In the genomic region with DNA sequence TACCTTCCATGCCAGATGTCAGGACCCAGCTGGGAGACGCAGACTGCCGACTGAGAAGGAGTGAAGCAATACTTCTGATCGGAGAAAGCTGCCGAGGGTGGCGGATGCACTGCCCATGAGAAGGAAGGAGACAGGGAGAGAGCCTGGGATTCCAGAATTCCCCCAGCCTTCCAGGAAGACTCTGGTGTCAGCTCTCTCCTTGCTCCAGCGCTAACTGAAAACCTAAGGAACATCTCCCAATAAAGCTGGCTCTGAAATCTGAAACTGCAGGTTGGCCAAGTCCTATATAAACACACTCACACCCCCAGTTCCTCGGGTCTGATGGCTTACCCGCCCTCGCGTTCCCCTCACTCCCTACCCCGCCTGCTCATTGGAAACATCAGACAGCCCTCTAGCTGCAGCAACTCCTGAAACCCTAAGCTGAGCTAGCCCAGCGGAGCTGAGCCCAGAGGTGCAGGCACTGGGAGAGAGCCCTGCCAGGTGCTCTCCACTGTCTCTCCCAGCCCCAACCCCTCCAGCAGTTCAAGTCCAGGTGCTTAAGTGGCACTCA, we compare ENCODE assay signal across 10 cellular contexts. TPM values are rescaled to one million over a fixed set of nuclear protein-coding genes. Genes with fewer than 3 reads are reported as not detected.
DNase-seq lines count a peak whose midpoint lies in the region; ATAC-seq, FAIRE-seq and TF ChIP-seq lines count a peak whose summit lies in the region.
"Had no signal": no experiment of that assay in that cellular context is flagged by ENCODE, and none has a peak within 500 bp of the region (broad histone marks: within the 10 kb centered on the region; RNA-seq: fewer than 3 reads in every experiment).

No MANE protein-coding gene starts in this region.

- H3K4me2 ChIP-seq in osteoblast (ENCODE audit: insufficient read depth, low read length), result peak overlapping the region; percentile 69

- peak overlapping the region; percentile 76 for H2AFZ ChIP-seq in osteoblast (ENCODE audit: low read length)

- in situ Hi-C loops in ACHN (cut with HindIII; ENCODE audit: low pct_ligation_motif_present, low pct_unique_long_range_greater_than_20kb, low sequenced_read_pairs), result no loop called here

- peak; percentile 18 for TF ChIP-seq CTCF in D721Med (IDR thresholded peaks at IDR 0.05; ENCODE audit: insufficient read depth, missing control alignments)
- TF ChIP-seq CTCF in fibroblast of mammary gland (conservative IDR thresholded peaks at IDR 0.05; ENCODE audit: control insufficient read depth, insufficient read depth, low read depth, low read length), result peak; percentile 7
- TF ChIP-seq CTCF in osteoblast (IDR thresholded peaks at IDR 0.05; ENCODE audit: extremely low read depth, low read depth, low read length), result no peak

- no peak for DNase-seq in D721Med (ENCODE audit: insufficient read length, low spot score)
- DNase-seq in NCI-H2171 (lab: John Stamatoyannopoulos, UW), result peak; percentile 55
- peak; percentile 37 for DNase-seq in fibroblast of mammary gland (ENCODE audit: low read depth)
- DNase-seq in osteoblast (ENCODE audit: insufficient read length, low spot score, missing footprints), result no peak
- no peak for DNase-seq in ACHN
- no peak for DNase-seq in NAMALWA (ENCODE audit: low spot score)
- no peak for DNase-seq in activated naive CD8-positive, alpha-beta T cell treated with anti-CD3 and anti-CD28 coated beads, Interleukin-2, amount 50 U/mL, for 24 hours
- no peak for DNase-seq in C1 segment of cervical spinal cord (lab: John Stamatoyannopoulos, UW)

- no peaks in the 10 kb centered on the region for H3K9me3 ChIP-seq in osteoblast (ENCODE audit: low read depth, low read length)

- no peak overlapping the region for H3K27ac Mint-ChIP-seq in activated naive CD8-positive, alpha-beta T cell treated with anti-CD3 and anti-CD28 coated beads, Interleukin-2, amount 50 U/mL, for 24 hours
- H3K27ac Mint-ChIP-seq: T-helper 1 cell treated with Interleukin-12 subunit alpha and Interleukin-12 subunit beta and Interleukin-4 antibody, amounts not matched to agents 30 μg/mL and 1 μg/mL, for 36 hours had no signal

- H3K4me3 ChIP-seq in fibroblast of mammary gland (ENCODE audit: control insufficient read depth, low read depth, low read length) (no peak overlapping the region), osteoblast (ENCODE audit: insufficient read depth, low read length) (peak overlapping the region; percentile 53)

- H3K9me3 Mint-ChIP-seq in activated naive CD8-positive, alpha-beta T cell treated with anti-CD3 and anti-CD28 coated beads, Interleukin-2, amount 50 U/mL, for 24 hours, result no peaks in the 10 kb centered on the region
- H3K9me3 Mint-ChIP-seq: T-helper 1 cell treated with Interleukin-12 subunit alpha and Interleukin-12 subunit beta and Interleukin-4 antibody, amounts not matched to agents 30 μg/mL and 1 μg/mL, for 36 hours had no signal

- no peaks in the 10 kb centered on the region for H3K4me1 ChIP-seq in osteoblast (ENCODE audit: insufficient read depth, low read length)

- no peaks in the 10 kb centered on the region for H3K79me2 ChIP-seq in osteoblast (ENCODE audit: insufficient read depth, low read length)

- no peak overlapping the region for H3K27ac ChIP-seq in osteoblast (ENCODE audit: low read depth, low read length)

- no peaks in the 10 kb centered on the region for H3K36me3 Mint-ChIP-seq in activated naive CD8-positive, alpha-beta T cell treated with anti-CD3 and anti-CD28 coated beads, Interleukin-2, amount 50 U/mL, for 24 hours (ENCODE audit: low read depth)

- peaks cover 66% of the 10 kb centered on the region for H3K27me3 ChIP-seq in osteoblast (ENCODE audit: insufficient read depth, low read length)

- H3K36me3 ChIP-seq in osteoblast (ENCODE audit: insufficient read depth, low read length), result no peaks in the 10 kb centered on the region

- ATAC-seq in activated naive CD8-positive, alpha-beta T cell treated with anti-CD3 and anti-CD28 coated beads, Interleukin-2, amount 50 U/mL, for 24 hours, result no peak

- no peaks in the 10 kb centered on the region for H3K4me1 Mint-ChIP-seq in activated naive CD8-positive, alpha-beta T cell treated with anti-CD3 and anti-CD28 coated beads, Interleukin-2, amount 50 U/mL, for 24 hours

- H3K27me3 Mint-ChIP-seq in activated naive CD8-positive, alpha-beta T cell treated with anti-CD3 and anti-CD28 coated beads, Interleukin-2, amount 50 U/mL, for 24 hours, result peaks cover 4% of the 10 kb centered on the region

- H4K20me1 ChIP-seq in osteoblast (ENCODE audit: insufficient read depth, low read length), result no peaks in the 10 kb centered on the region

- no peak overlapping the region for H3K4me3 Mint-ChIP-seq in activated naive CD8-positive, alpha-beta T cell treated with anti-CD3 and anti-CD28 coated beads, Interleukin-2, amount 50 U/mL, for 24 hours
- H3K4me3 Mint-ChIP-seq: T-helper 1 cell treated with Interleukin-12 subunit alpha and Interleukin-12 subunit beta and Interleukin-4 antibody, amounts not matched to agents 30 μg/mL and 1 μg/mL, for 36 hours had no signal

- no peak for FAIRE-seq in D721Med (lab: Jason Lieb, UNC)
- FAIRE-seq: colon had no signal

RNA-seq across cellular contexts. Expression of a gene that starts 52.3 kb away (rescaled TPM):
- total RNA-seq in osteoblast, result 0.29 and 0.36 TPM in 2 replicates

Comparison
In these comparisons a context has a peak if more than half of its experiments do, and no peak if none do; other contexts are left out.
1. DNase-seq: peak in NCI-H2171 (single experiment) and fibroblast of mammary gland (single experiment); none in D721Med (single experiment), osteoblast (single experiment), ACHN (single experiment), NAMALWA (single experiment), activated naive CD8-positive, alpha-beta T cell treated with anti-CD3 and anti-CD28 coated beads, Interleukin-2, amount 50 U/mL, for 24 hours (single experiment) and C1 segment of cervical spinal cord (0 of 14).